Comparison of ENCODE assay signal across 26 cellular contexts in the genomic region with DNA sequence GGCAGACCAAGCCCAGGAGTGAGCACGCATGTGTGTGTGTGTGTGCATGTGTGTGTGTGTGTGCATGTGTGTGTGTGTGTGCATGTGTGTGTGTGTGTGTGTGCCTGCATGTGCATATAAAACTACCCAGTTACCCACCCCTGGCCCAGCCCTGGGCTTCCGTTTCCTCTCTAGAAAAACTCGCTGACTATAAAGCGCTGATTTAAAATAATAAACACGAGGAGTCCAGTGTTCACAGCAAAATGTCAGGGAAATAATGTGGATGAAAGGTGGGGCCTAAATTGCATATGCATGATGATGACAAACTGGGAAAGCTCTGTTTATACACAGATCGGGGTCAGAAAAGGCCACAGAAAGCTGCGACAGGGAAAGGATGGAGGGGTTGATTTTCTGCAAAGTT. TPM values are rescaled to one million over a fixed set of nuclear protein-coding genes. Genes with fewer than 3 reads are reported as not detected.
DNase-seq lines count a peak whose midpoint lies in the region; ATAC-seq, FAIRE-seq and TF ChIP-seq lines count a peak whose summit lies in the region.
"Had no signal": no experiment of that assay in that cellular context is flagged by ENCODE, and none has a peak within 500 bp of the region (broad histone marks: within the 10 kb centered on the region; RNA-seq: fewer than 3 reads in every experiment).

No MANE protein-coding gene starts in this region.

- DNase-seq in activated CD8-positive, alpha-beta memory T cell treated with anti-CD3 and anti-CD28 coated beads, Interleukin-2, amount 10 ng/mL, durations not matched to agents 7 days and 5 days, result peak; percentile 1
- DNase-seq in activated CD8-positive, alpha-beta memory T cell treated with anti-CD3 and anti-CD28 coated beads for 24 hours, result no peak
- DNase-seq in fibroblast of lung (ENCODE audit: low read depth in 2 of 2) (peak in 1 of 2 donors; percentile 88), mucosa of descending colon (peak in 1 of 3 donors; percentile 74), urothelium cell line (ENCODE audit: low spot score) (no peak), pancreas (no peak), esophagus squamous epithelium (lab: John Stamatoyannopoulos, UW) (no peak)
- DNase-seq: CD8-positive, alpha-beta memory T cell; DMS 273 treated with DMSO at 0.1 percent for 48 hours; DMS79; EL; GDM1; HCEC 1CT; NCI-H1092; NCI-H1436 treated with DMSO at 0.1 percent for 48 hours; NCI-H187 treated with DMSO at 0.1 percent for 48 hours; NCI-H774; SIG-M5 had no signal

- H2AFZ ChIP-seq in fibroblast of lung (ENCODE audit: low read length), result no peak overlapping the region

- H3K36me3 Mint-ChIP-seq in activated CD8-positive, alpha-beta memory T cell treated with anti-CD3 and anti-CD28 coated beads, Interleukin-2, amount 10 ng/mL, durations not matched to agents 7 days and 5 days, result peaks cover 39% of the 10 kb centered on the region

- H3K36me3 ChIP-seq in fibroblast of lung (ENCODE audit: control insufficient read depth, insufficient read depth, low read length), result no peaks in the 10 kb centered on the region
- no peaks in the 10 kb centered on the region for H3K36me3 ChIP-seq in mucosa of descending colon (ENCODE audit: low read depth)
- no peaks in the 10 kb centered on the region for H3K36me3 ChIP-seq in pancreas
- peaks cover 0 to 10% (median 0%) of the 10 kb centered on the region in 3 donors for H3K36me3 ChIP-seq in esophagus squamous epithelium

- TF ChIP-seq POLR2A in esophagus squamous epithelium (IDR thresholded peaks at IDR 0.05), result no peak

- H3K27ac ChIP-seq in fibroblast of lung (ENCODE audit: insufficient read depth, low read length), result peak overlapping the region; percentile 19
- H3K27ac ChIP-seq in pancreas, result no peak overlapping the region
- peak overlapping the region in 1 of 4 donors; percentile 14 for H3K27ac ChIP-seq in esophagus squamous epithelium
- H3K27ac ChIP-seq: 22Rv1, C4-2B, HL-60 had no signal

- peaks cover 12% of the 10 kb centered on the region for H3K4me1 ChIP-seq in fibroblast of lung (ENCODE audit: control insufficient read depth, extremely low read depth, insufficient read depth, low read length)
- peaks cover 12% of the 10 kb centered on the region for H3K4me1 ChIP-seq in mucosa of descending colon (ENCODE audit: low read depth)
- no peaks in the 10 kb centered on the region for H3K4me1 ChIP-seq in pancreas
- peaks cover 0 to 58% (median 7%) of the 10 kb centered on the region in 3 donors for H3K4me1 ChIP-seq in esophagus squamous epithelium

- intact Hi-C loops in mucosa of descending colon (cut with DNase I, micrococcal nuclease), result no loop called here
- intact Hi-C loops in pancreas (cut with DNase I), result no loop called here
- intact Hi-C loops in esophagus squamous epithelium (cut with DNase I), result no loop called here

- no peaks in the 10 kb centered on the region for H3K9me3 Mint-ChIP-seq in activated CD8-positive, alpha-beta memory T cell treated with anti-CD3 and anti-CD28 coated beads, Interleukin-2, amount 10 ng/mL, durations not matched to agents 7 days and 5 days (ENCODE audit: low read depth)
- H3K9me3 Mint-ChIP-seq: CD8-positive, alpha-beta memory T cell had no signal

- no peaks in the 10 kb centered on the region for H3K79me2 ChIP-seq in fibroblast of lung (ENCODE audit: control insufficient read depth, insufficient read depth, low read length)

- WGBS in pancreas, 2 donors, result 89 to 91% methylated on average over 7 of the region's 7 CpGs
- 76 to 80% methylated on average over 7 of the region's 7 CpGs for WGBS in esophagus squamous epithelium, 2 donors

- H3K4me3 ChIP-seq in fibroblast of lung (replicated peaks in 1 of 4; ENCODE audit: control extremely low read depth in 1 of 4, insufficient read depth in 1 of 4, low read depth in 3 of 4, low read length in 4 of 4) (no peak overlapping the region), mucosa of descending colon (no peak overlapping the region), pancreas (no peak overlapping the region), esophagus squamous epithelium (no peak overlapping the region)
- H3K4me3 ChIP-seq: GM12878 had no signal

- no peak for ATAC-seq in activated CD8-positive, alpha-beta memory T cell treated with anti-CD3 and anti-CD28 coated beads, Interleukin-2, amount 10 ng/mL, durations not matched to agents 7 days and 5 days
- peak; percentile 16 for ATAC-seq in mucosa of descending colon
- ATAC-seq in pancreas, result no peak
- no peak for ATAC-seq in GM21423 (IDR thresholded peaks at IDR 0.05; ENCODE audit: unreplicated experiment)
- ATAC-seq: GM12878 had no signal

- H3K4me2 ChIP-seq in fibroblast of lung (ENCODE audit: extremely low read depth, insufficient read depth, low read length), result no peak overlapping the region

- H3K9ac ChIP-seq in fibroblast of lung (ENCODE audit: insufficient read depth, low read length), result no peak overlapping the region

- TF ChIP-seq CTCF in fibroblast of lung (conservative IDR thresholded peaks at IDR 0.05 in 1 of 2, IDR thresholded peaks at IDR 0.05 in 1 of 2; ENCODE audit: low read depth in 1 of 2, low read length in 2 of 2) (no peak), mucosa of descending colon (IDR thresholded peaks at IDR 0.05) (no peak), pancreas (IDR thresholded peaks at IDR 0.05) (no peak), esophagus squamous epithelium (IDR thresholded peaks at IDR 0.05) (no peak)

- H3K9me3 ChIP-seq in fibroblast of lung (ENCODE audit: control insufficient read depth, insufficient read depth, low read depth, low read length) (no peaks in the 10 kb centered on the region), mucosa of descending colon (no peaks in the 10 kb centered on the region), pancreas (no peaks in the 10 kb centered on the region), esophagus squamous epithelium (no peaks in the 10 kb centered on the region)

- no peaks in the 10 kb centered on the region for H4K20me1 ChIP-seq in fibroblast of lung (ENCODE audit: control insufficient read depth, extremely low read depth, insufficient read depth, low read length)

- no peak overlapping the region for H3K4me3 Mint-ChIP-seq in activated CD8-positive, alpha-beta memory T cell treated with anti-CD3 and anti-CD28 coated beads, Interleukin-2, amount 10 ng/mL, durations not matched to agents 7 days and 5 days
- H3K4me3 Mint-ChIP-seq: B cell; CD8-positive, alpha-beta memory T cell had no signal

- CTCF ChIA-PET in activated CD8-positive, alpha-beta memory T cell treated with anti-CD3 and anti-CD28 coated beads, Interleukin-2, amount 10 ng/mL, durations not matched to agents 7 days and 5 days (lab: Charles Lee), result no interaction called here

- peak; percentile 9 for FAIRE-seq in urothelium cell line (lab: Jason Lieb, UNC)
- no peak for FAIRE-seq in pancreas (lab: Jason Lieb, UNC)
- FAIRE-seq: GM12878, H1, RCC 7860 had no signal

- H3K4me1 Mint-ChIP-seq in activated CD8-positive, alpha-beta memory T cell treated with anti-CD3 and anti-CD28 coated beads, Interleukin-2, amount 10 ng/mL, durations not matched to agents 7 days and 5 days, result peaks cover 26% of the 10 kb centered on the region

- H3K27me3 ChIP-seq in fibroblast of lung (ENCODE audit: control insufficient read depth, insufficient read depth, low read length) (no peaks in the 10 kb centered on the region), pancreas (no peaks in the 10 kb centered on the region), esophagus squamous epithelium (no peaks in the 10 kb centered on the region)

- H3K27ac Mint-ChIP-seq in activated CD8-positive, alpha-beta memory T cell treated with anti-CD3 and anti-CD28 coated beads, Interleukin-2, amount 10 ng/mL, durations not matched to agents 7 days and 5 days, result no peak overlapping the region
- H3K27ac Mint-ChIP-seq: B cell had no signal

- H3K27me3 Mint-ChIP-seq in activated CD8-positive, alpha-beta memory T cell treated with anti-CD3 and anti-CD28 coated beads, Interleukin-2, amount 10 ng/mL, durations not matched to agents 7 days and 5 days, result no peaks in the 10 kb centered on the region
- H3K27me3 Mint-ChIP-seq: B cell; CD8-positive, alpha-beta memory T cell had no signal

RNA-seq across cellular contexts. Expression of a gene that starts 7.5 kb away (rescaled TPM):
- 10 to 100 TPM; 81.4 to 85.0 TPM for total RNA-seq in activated CD8-positive, alpha-beta memory T cell treated with anti-CD3 and anti-CD28 coated beads, Interleukin-2, amount 10 ng/mL, durations not matched to agents 7 days and 5 days
- total RNA-seq in fibroblast of lung (33.0 and 33.4 TPM in 2 replicates), mucosa of descending colon (10 to 100 TPM; 24.9 to 30.4 (median 25.3) TPM), pancreas (10 to 100 TPM in 3 of 6 donors, 1 to 10 TPM in 3; 4.7 to 19.0 (median 10.2) TPM), esophagus squamous epithelium (10 to 100 TPM; 14.8 to 48.3 (median 34.3) TPM)
- polyA plus RNA-seq in fibroblast of lung (48.4 and 90.2 TPM in 2 replicates), pancreas (10 to 100 TPM in 1 of 2 donors, 1 to 10 TPM in 1; 9.1 to 29.4 TPM)
- polyA plus RNA-seq in fibroblast of lung (2012), result 40.2 and 87.4 TPM in 2 replicates
- polyA minus RNA-seq in fibroblast of lung (ENCODE audit: low replicate concordance), result 235 and 386 TPM in 2 replicates

RNA-seq across cellular contexts. Expression of a gene that starts 59.2 kb away (rescaled TPM):
- total RNA-seq in activated CD8-positive, alpha-beta memory T cell treated with anti-CD3 and anti-CD28 coated beads, Interleukin-2, amount 10 ng/mL, durations not matched to agents 7 days and 5 days, result 1 to 10 TPM; 6.5 to 8.7 TPM
- total RNA-seq in fibroblast of lung (5.1 and 7.3 TPM in 2 replicates), mucosa of descending colon (10 to 100 TPM in 1 of 3 donors, 1 to 10 TPM in 2; 4.9 to 11.0 (median 6.4) TPM), pancreas (1 to 10 TPM; 1.9 to 4.7 (median 3.2) TPM), esophagus squamous epithelium (1 to 10 TPM; 2.1 to 4.6 (median 4.2) TPM)
- polyA plus RNA-seq in fibroblast of lung (3.6 and 5.0 TPM in 2 replicates), pancreas (1 to 10 TPM; 1.8 to 3.6 TPM)
- 1.6 and 1.9 TPM in 2 replicates for polyA plus RNA-seq in fibroblast of lung (2012)
- polyA minus RNA-seq in fibroblast of lung (ENCODE audit: low replicate concordance), result 1.4 and 1.5 TPM in 2 replicates
